21 cellular contexts compared by ENCODE assay signal in the genomic region with DNA sequence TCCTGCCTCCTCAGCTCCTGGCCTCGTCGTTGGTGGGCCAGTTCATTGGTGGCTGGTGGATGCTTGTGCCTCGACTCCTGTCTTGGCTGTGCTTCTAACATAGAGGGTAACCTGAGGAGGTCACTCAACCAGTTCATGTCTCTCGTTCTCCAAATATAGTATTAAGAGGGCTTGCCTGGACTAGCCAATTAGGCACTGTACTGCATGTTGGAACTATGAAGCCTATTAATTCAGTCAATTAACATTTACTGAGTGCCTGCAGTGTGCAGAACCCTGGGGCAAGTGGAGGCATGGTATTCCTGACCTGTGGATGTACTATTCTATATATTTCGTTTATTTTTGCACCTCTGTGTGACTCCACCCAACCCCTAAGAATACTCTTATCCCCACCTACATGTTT.
"Had no signal": no experiment of that assay in that cellular context is flagged by ENCODE, and none has a peak within 500 bp of the region (broad histone marks: within the 10 kb centered on the region; RNA-seq: fewer than 3 reads in every experiment).

No MANE protein-coding gene starts in this region.

- DNase-seq: activated B cell treated with CpG ODN at 0.5 μM for 24 hours; activated CD4-positive, alpha-beta T cell treated with anti-CD3 and anti-CD28 coated beads for 4 hours; activated CD4-positive, alpha-beta T cell treated with anti-CD3 and anti-CD28 coated beads, Interleukin-2, amount 50 U/mL, for 48 hours; activated naive CD4-positive, alpha-beta T cell treated with Interleukin-2 at 50 U/mL for 16 hours; activated naive CD8-positive, alpha-beta T cell treated with anti-CD3 and anti-CD28 coated beads for 36 hours; activated T-cell treated with anti-CD3 and anti-CD28 coated beads, Interleukin-2, amount 50 U/mL, for 48 hours; effector memory CD8-positive, alpha-beta T cell; immature natural killer cell; left ventricle myocardium superior; ovary; psoas muscle; stimulated activated CD4-positive, alpha-beta T cell treated with anti-CD3 and anti-CD28 coated beads, Interleukin-1b, Interleukin-23, amount 100 ng/mL, for 48 hours; stomach; T1000; transverse colon had no signal

- H3K27ac ChIP-seq: ovary, psoas muscle, right atrium auricular region, stomach had no signal

- ATAC-seq: effector memory CD8-positive, alpha-beta T cell; left ventricle myocardium superior; psoas muscle had no signal

- H3K4me3 Mint-ChIP-seq: activated B cell treated with CpG ODN at 0.5 μM for 24 hours; activated naive CD8-positive, alpha-beta T cell treated with anti-CD3 and anti-CD28 coated beads for 36 hours; central memory CD8-positive, alpha-beta T cell; effector memory CD8-positive, alpha-beta T cell; immature natural killer cell; nephron; stimulated activated effector memory CD8-positive, alpha-beta T cell treated with anti-CD3 and anti-CD28 coated beads, Interleukin-12 subunit alpha, Interleukin-12 subunit beta, amount 100 ng/mL, for 72 hours; T-helper 1 cell treated with Interleukin-12 subunit alpha and Interleukin-12 subunit beta and Interleukin-4 antibody, amounts not matched to agents 30 μg/mL and 1 μg/mL, for 36 hours had no signal

- H3K27ac Mint-ChIP-seq: activated B cell treated with CpG ODN at 0.5 μM for 24 hours; activated naive CD8-positive, alpha-beta T cell treated with anti-CD3 and anti-CD28 coated beads for 36 hours; effector memory CD8-positive, alpha-beta T cell; immature natural killer cell; stimulated activated effector memory CD8-positive, alpha-beta T cell treated with anti-CD3 and anti-CD28 coated beads, Interleukin-12 subunit alpha, Interleukin-12 subunit beta, amount 100 ng/mL, for 72 hours; T-helper 1 cell treated with Interleukin-12 subunit alpha and Interleukin-12 subunit beta and Interleukin-4 antibody, amounts not matched to agents 30 μg/mL and 1 μg/mL, for 36 hours had no signal

- H3K9me3 Mint-ChIP-seq: activated B cell treated with CpG ODN at 0.5 μM for 24 hours; activated naive CD8-positive, alpha-beta T cell treated with anti-CD3 and anti-CD28 coated beads for 36 hours; central memory CD8-positive, alpha-beta T cell; effector memory CD8-positive, alpha-beta T cell; immature natural killer cell; nephron; stimulated activated effector memory CD8-positive, alpha-beta T cell treated with anti-CD3 and anti-CD28 coated beads, Interleukin-12 subunit alpha, Interleukin-12 subunit beta, amount 100 ng/mL, for 72 hours; T-helper 1 cell treated with Interleukin-12 subunit alpha and Interleukin-12 subunit beta and Interleukin-4 antibody, amounts not matched to agents 30 μg/mL and 1 μg/mL, for 36 hours had no signal

- H3K4me1 ChIP-seq: psoas muscle, transverse colon had no signal

- H3K27me3 ChIP-seq: neutrophil, ovary, right atrium auricular region, stomach, transverse colon had no signal

- H3K36me3 ChIP-seq: neutrophil, ovary, right atrium auricular region, stomach, transverse colon had no signal

- H3K4me1 Mint-ChIP-seq: central memory CD8-positive, alpha-beta T cell; immature natural killer cell; stimulated activated effector memory CD8-positive, alpha-beta T cell treated with anti-CD3 and anti-CD28 coated beads, Interleukin-12 subunit alpha, Interleukin-12 subunit beta, amount 100 ng/mL, for 72 hours had no signal

- H3K36me3 Mint-ChIP-seq: activated naive CD8-positive, alpha-beta T cell treated with anti-CD3 and anti-CD28 coated beads for 36 hours; stimulated activated effector memory CD8-positive, alpha-beta T cell treated with anti-CD3 and anti-CD28 coated beads, Interleukin-12 subunit alpha, Interleukin-12 subunit beta, amount 100 ng/mL, for 72 hours had no signal

- H3K4me3 ChIP-seq: ovary, psoas muscle, right atrium auricular region, stomach, transverse colon had no signal

- H3K9me3 ChIP-seq: neutrophil, ovary, psoas muscle, right atrium auricular region, stomach, transverse colon had no signal

- H3K27me3 Mint-ChIP-seq: activated B cell treated with CpG ODN at 0.5 μM for 24 hours had no signal
